In the genomic region with DNA sequence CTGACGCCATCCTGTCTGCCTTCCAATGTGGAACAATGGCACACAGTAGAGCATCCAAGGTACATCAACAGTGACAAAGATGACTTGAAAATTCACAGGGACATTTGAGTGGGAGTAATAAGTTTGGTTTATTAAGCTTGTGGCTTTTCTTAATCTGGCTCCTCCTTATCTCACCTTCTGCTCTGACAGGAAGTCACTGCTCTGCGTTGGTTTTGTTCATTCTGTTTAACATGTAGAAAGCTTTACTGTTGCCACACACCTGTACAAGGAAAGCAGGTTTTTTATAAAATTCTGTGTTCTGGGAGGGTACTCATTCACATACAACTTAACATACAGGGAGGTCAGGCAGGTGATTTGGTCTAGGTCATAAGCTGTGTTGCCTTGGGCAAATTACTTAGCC, we compare ENCODE assay signal across 14 cellular contexts. TPM values are rescaled to one million over a fixed set of nuclear protein-coding genes. Genes with fewer than 3 reads are reported as not detected.
DNase-seq lines count a peak whose midpoint lies in the region; FAIRE-seq and TF ChIP-seq lines count a peak whose summit lies in the region.
"Had no signal": no experiment of that assay in that cellular context is flagged by ENCODE, and none has a peak within 500 bp of the region (broad histone marks: within the 10 kb centered on the region; RNA-seq: fewer than 3 reads in every experiment).

No MANE protein-coding gene starts in this region.

- peak overlapping the region; percentile 56 for H3K27ac Mint-ChIP-seq in activated naive CD4-positive, alpha-beta T cell treated with anti-CD3 and anti-CD28 coated beads, Interleukin-2, amount 50 U/mL, for 24 hours

- no peaks in the 10 kb centered on the region for H3K9me3 Mint-ChIP-seq in activated naive CD4-positive, alpha-beta T cell treated with anti-CD3 and anti-CD28 coated beads, Interleukin-2, amount 50 U/mL, for 24 hours

- H3K36me3 Mint-ChIP-seq in activated naive CD4-positive, alpha-beta T cell treated with anti-CD3 and anti-CD28 coated beads, Interleukin-2, amount 50 U/mL, for 24 hours = no peaks in the 10 kb centered on the region

- H3K9me3 ChIP-seq in small intestine (ENCODE audit: control insufficient read depth, low read depth) = no peaks in the 10 kb centered on the region
- no peaks in the 10 kb centered on the region for H3K9me3 ChIP-seq in prostate gland
- H3K9me3 ChIP-seq: MG63 had no signal

- H3K27ac ChIP-seq in small intestine (ENCODE audit: low read depth in 1 of 2, low read length in 1 of 2) (no peak overlapping the region), prostate gland (no peak overlapping the region)
- H3K27ac ChIP-seq: KMS-11 had no signal

- H3K36me3 ChIP-seq in small intestine (ENCODE audit: control insufficient read depth in 2 of 2, insufficient read depth in 2 of 2, low read length in 2 of 2) = no peaks in the 10 kb centered on the region
- H3K36me3 ChIP-seq in prostate gland = no peaks in the 10 kb centered on the region
- H3K36me3 ChIP-seq: MG63 had no signal

- intact Hi-C loops in prostate gland (cut with DNase I) = no loop called here

- H3K4me3 Mint-ChIP-seq in activated naive CD4-positive, alpha-beta T cell treated with anti-CD3 and anti-CD28 coated beads, Interleukin-2, amount 50 U/mL, for 24 hours = peak overlapping the region; percentile 62

- H3K4me1 Mint-ChIP-seq in activated naive CD4-positive, alpha-beta T cell treated with anti-CD3 and anti-CD28 coated beads, Interleukin-2, amount 50 U/mL, for 24 hours = peaks cover 57% of the 10 kb centered on the region

- DNase-seq in activated naive CD4-positive, alpha-beta T cell treated with Interleukin-2 at 50 U/mL for 16 hours = no peak
- DNase-seq in NCI-H2171 (lab: John Stamatoyannopoulos, UW) (peak; percentile 3), small intestine (peak; percentile 5), prostate gland (ENCODE audit: low spot score) (no peak), DMS53 (lab: John Stamatoyannopoulos, UW) (no peak), NCI-H446 treated with DMSO at 0.1 percent for 48 hours (lab: John Stamatoyannopoulos, UW) (no peak)
- DNase-seq in central memory CD4-positive, alpha-beta T cell = peak; percentile 8
- DNase-seq: AML-193, MG63, NCI-H1694, NCI-H748 treated with DMSO at 0.1 percent for 48 hours had no signal

- no peak for TF ChIP-seq POLR2A in prostate gland (IDR thresholded peaks at IDR 0.05)

- H3K27me3 ChIP-seq in small intestine (ENCODE audit: control insufficient read depth in 2 of 2, insufficient read depth in 2 of 2, low read length in 2 of 2) = no peaks in the 10 kb centered on the region
- no peaks in the 10 kb centered on the region for H3K27me3 ChIP-seq in prostate gland (replicated peaks; ENCODE audit: insufficient read depth)
- H3K27me3 ChIP-seq: MG63 had no signal

- H3K4me1 ChIP-seq in small intestine (ENCODE audit: control insufficient read depth in 2 of 2, insufficient read depth in 1 of 2, low read depth in 1 of 2, low read length in 1 of 2) (no peaks in the 10 kb centered on the region), prostate gland (replicated peaks) (no peaks in the 10 kb centered on the region)

- no peak for TF ChIP-seq CTCF in prostate gland (IDR thresholded peaks at IDR 0.05)

- FAIRE-seq in small intestine (lab: Jason Lieb, UNC) = no peak
- FAIRE-seq: H54 had no signal

- H3K27me3 Mint-ChIP-seq in activated naive CD4-positive, alpha-beta T cell treated with anti-CD3 and anti-CD28 coated beads, Interleukin-2, amount 50 U/mL, for 24 hours = no peaks in the 10 kb centered on the region

- WGBS in small intestine, 3 donors = 51 to 62% (median 56%) methylated on average over 2 of the region's 2 CpGs
- WGBS in prostate gland = 71% methylated on average over 2 of the region's 2 CpGs

- H3K4me3 ChIP-seq in small intestine (ENCODE audit: low read depth in 1 of 2, low read length in 2 of 2) (no peak overlapping the region), prostate gland (no peak overlapping the region)
- H3K4me3 ChIP-seq: MG63 had no signal

RNA-seq across cellular contexts. Expression of a gene that starts 1.6 kb away (rescaled TPM):
- polyA plus RNA-seq in small intestine = 1 to 10 TPM in 1 of 3 donors, under 1 TPM in 1, not detected in 1; 0.63 to 1.6 TPM
- under 1 TPM in 1 of 2 donors, not detected in 1; 0.45 TPM for total RNA-seq in prostate gland

RNA-seq across cellular contexts. Expression of a gene that starts 37.1 kb away (rescaled TPM):
- under 1 TPM in 1 of 3 donors, not detected in 2; 0.79 TPM for polyA plus RNA-seq in small intestine
- not detected for total RNA-seq in prostate gland

Comparison
In these comparisons a context has a peak if more than half of its experiments do, and no peak if none do; other contexts are left out.
1. DNase-seq: peak in NCI-H2171 (single experiment), central memory CD4-positive, alpha-beta T cell (single experiment) and small intestine (single experiment); none in activated naive CD4-positive, alpha-beta T cell treated with Interleukin-2 at 50 U/mL for 16 hours (single experiment), prostate gland (single experiment), DMS53 (single experiment) and NCI-H446 treated with DMSO at 0.1 percent for 48 hours (single experiment).